In the genomic region with DNA sequence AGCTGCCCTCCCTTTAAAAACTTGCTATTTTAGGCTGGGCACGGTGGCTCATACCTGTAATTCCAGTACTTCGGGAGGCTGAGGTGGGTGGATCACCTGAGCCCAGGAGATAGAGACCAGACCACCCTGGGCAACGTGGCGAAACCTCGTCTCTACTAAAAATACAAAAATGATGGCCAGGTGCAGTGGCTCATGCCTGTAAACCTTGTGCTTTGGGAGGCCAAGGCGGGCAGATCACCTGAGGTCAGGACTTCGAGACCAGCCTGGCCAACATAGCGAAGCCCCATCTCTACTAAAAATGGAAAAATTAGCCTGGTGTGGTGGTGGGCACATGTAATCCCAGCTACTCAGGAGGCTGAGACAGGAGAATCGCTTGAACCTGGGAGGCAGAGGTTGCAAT, we compare ENCODE assay signal across 13 cellular contexts. TPM values are rescaled to one million over a fixed set of nuclear protein-coding genes. Genes with fewer than 3 reads are reported as not detected.
"Had no signal": no experiment of that assay in that cellular context is flagged by ENCODE, and none has a peak within 500 bp of the region (broad histone marks: within the 10 kb centered on the region; RNA-seq: fewer than 3 reads in every experiment).

No MANE protein-coding gene starts in this region.

RNA-seq across cellular contexts. Expression of gene DOK7, which starts 11.3 kb away (rescaled TPM):
- total RNA-seq: activated CD4-positive, alpha-beta memory T cell treated with anti-CD3 and anti-CD28 coated beads for 36 hours; activated CD4-positive, alpha-beta T cell treated with anti-CD3 and anti-CD28 coated beads, Interleukin-2, amount 10 ng/mL, durations not matched to agents 24 days and 14 days; activated CD8-positive, alpha-beta memory T cell treated with anti-CD3 and anti-CD28 coated beads for 36 hours; activated CD8-positive, alpha-beta T cell treated with anti-CD3 and anti-CD28 coated beads for 36 hours; activated naive CD4-positive, alpha-beta T cell treated with anti-CD3 and anti-CD28 coated beads for 36 hours; activated naive CD4-positive, alpha-beta T cell treated with anti-CD3 and anti-CD28 coated beads, Interleukin-2, amount 50 U/mL, for 72 hours; activated naive CD8-positive, alpha-beta T cell treated with anti-CD3 and anti-CD28 coated beads for 36 hours; activated T-cell treated with anti-CD3 and anti-CD28 coated beads, Interleukin-2, amount 50 U/mL, for 4 hours; activated T-cell treated with anti-CD3 and anti-CD28 coated beads, Interleukin-2, amount 50 U/mL, for 72 hours; activated T-helper 1 cell treated with anti-CD3 and anti-CD28 coated beads, Interleukin-12 subunit alpha, Interleukin-12 subunit beta, Interleukin-2, Interleukin-4 antibody, amounts not matched to agents 30 ng/mL and 10 ng/mL and 1 ng/mL, durations not matched to agents 14 hours and 24 hours and 36 hours; activated T-helper 17 cell treated with anti-CD3 and anti-CD28 coated beads, Interleukin-2, amount 50 U/mL, for 72 hours; astrocyte had no signal

RNA-seq across cellular contexts. Expression of gene HGFAC, which starts 32.6 kb away (rescaled TPM):
- total RNA-seq: activated B cell treated with CpG ODN at 0.5 μM for 24 hours; activated CD4-positive, alpha-beta memory T cell treated with anti-CD3 and anti-CD28 coated beads for 36 hours; activated CD4-positive, alpha-beta T cell treated with anti-CD3 and anti-CD28 coated beads, Interleukin-2, amount 10 ng/mL, durations not matched to agents 24 days and 14 days; activated CD8-positive, alpha-beta memory T cell treated with anti-CD3 and anti-CD28 coated beads for 36 hours; activated CD8-positive, alpha-beta T cell treated with anti-CD3 and anti-CD28 coated beads for 36 hours; activated naive CD4-positive, alpha-beta T cell treated with anti-CD3 and anti-CD28 coated beads for 36 hours; activated naive CD4-positive, alpha-beta T cell treated with anti-CD3 and anti-CD28 coated beads, Interleukin-2, amount 50 U/mL, for 72 hours; activated naive CD8-positive, alpha-beta T cell treated with anti-CD3 and anti-CD28 coated beads for 36 hours; activated T-helper 1 cell treated with anti-CD3 and anti-CD28 coated beads, Interleukin-12 subunit alpha, Interleukin-12 subunit beta, Interleukin-2, Interleukin-4 antibody, amounts not matched to agents 30 ng/mL and 10 ng/mL and 1 ng/mL, durations not matched to agents 14 hours and 24 hours and 36 hours; activated T-helper 17 cell treated with anti-CD3 and anti-CD28 coated beads, Interleukin-2, amount 50 U/mL, for 72 hours had no signal
